ENCODE assay signal across 20 cellular contexts in the genomic region with DNA sequence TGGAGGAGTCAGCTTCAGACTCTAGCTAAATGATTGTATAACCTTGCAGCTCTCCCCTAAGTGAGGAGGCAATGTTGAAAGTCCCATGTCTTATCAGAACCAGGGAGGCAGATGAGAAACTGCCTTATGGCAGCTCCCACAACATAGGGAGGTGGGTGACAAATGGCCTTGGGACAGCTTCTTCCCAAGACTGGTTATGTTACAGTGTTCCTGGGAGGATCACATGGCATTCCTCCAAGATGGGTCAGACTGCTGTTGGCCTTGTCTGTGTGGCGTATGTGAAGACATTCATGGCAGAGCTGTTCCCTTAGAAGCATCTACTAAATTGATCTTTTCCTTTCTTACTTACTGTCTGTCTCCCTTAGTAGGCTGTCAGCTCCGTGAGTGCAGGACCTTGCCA.
"Had no signal": no experiment of that assay in that cellular context is flagged by ENCODE, and none has a peak within 500 bp of the region (broad histone marks: within the 10 kb centered on the region; RNA-seq: fewer than 3 reads in every experiment).

No MANE protein-coding gene starts in this region.

- H3K9me3 ChIP-seq: gastroesophageal sphincter, left ventricle myocardium inferior, lower lobe of right lung, neutrophil, sigmoid colon, suprapubic skin, tibial artery, upper lobe of left lung, uterus had no signal

- ATAC-seq: gastroesophageal sphincter; lower lobe of right lung; naive thymus-derived CD4-positive, alpha-beta T cell; stimulated activated effector memory CD8-positive, alpha-beta T cell treated with anti-CD3 and anti-CD28 coated beads, Interleukin-12 subunit alpha, Interleukin-12 subunit beta, amount 100 ng/mL, for 72 hours; stimulated activated naive CD8-positive, alpha-beta T cell treated with anti-CD3 and anti-CD28 coated beads, Interleukin-15, Interleukin-2, amounts not matched to agents 100 U/mL and 50 U/mL, for 24 hours had no signal

- H3K27ac ChIP-seq: coronary artery, gastroesophageal sphincter, left ventricle myocardium inferior, lower lobe of right lung, neutrophil, sigmoid colon, suprapubic skin, tibial artery, upper lobe of left lung, uterus had no signal

- DNase-seq: effector CD4-positive, alpha-beta T cell; endodermal cell; glutamatergic neuron; islet precursor cell; left ventricle myocardium inferior; lower lobe of right lung; naive thymus-derived CD4-positive, alpha-beta T cell; sigmoid colon; small intestine; stimulated activated CD4-positive, alpha-beta T cell treated with anti-CD3 and anti-CD28 coated beads, Interleukin-4, amount 100 ng/mL, for 1 hour; stimulated activated CD8-positive, alpha-beta memory T cell treated with anti-CD3 and anti-CD28 coated beads, Interleukin-4, amount 100 ng/mL, for 48 hours; stimulated activated naive CD8-positive, alpha-beta T cell treated with anti-CD3 and anti-CD28 coated beads, Interleukin-15, Interleukin-2, amounts not matched to agents 100 U/mL and 50 U/mL, for 24 hours; tibial artery; upper lobe of left lung; uterus had no signal

- H3K4me3 ChIP-seq: coronary artery, gastroesophageal sphincter, left ventricle myocardium inferior, lower lobe of right lung, sigmoid colon, suprapubic skin, tibial artery, upper lobe of left lung, uterus had no signal

- H3K27me3 ChIP-seq: gastroesophageal sphincter, neutrophil, sigmoid colon, suprapubic skin, tibial artery, upper lobe of left lung, uterus had no signal

- H3K4me1 ChIP-seq: left ventricle myocardium inferior, lower lobe of right lung, sigmoid colon, suprapubic skin, tibial artery, upper lobe of left lung, uterus had no signal

- H3K36me3 ChIP-seq: left ventricle myocardium inferior, lower lobe of right lung, sigmoid colon, upper lobe of left lung, uterus had no signal
